ENCODE assay signal across 8 cellular contexts in the genomic region with DNA sequence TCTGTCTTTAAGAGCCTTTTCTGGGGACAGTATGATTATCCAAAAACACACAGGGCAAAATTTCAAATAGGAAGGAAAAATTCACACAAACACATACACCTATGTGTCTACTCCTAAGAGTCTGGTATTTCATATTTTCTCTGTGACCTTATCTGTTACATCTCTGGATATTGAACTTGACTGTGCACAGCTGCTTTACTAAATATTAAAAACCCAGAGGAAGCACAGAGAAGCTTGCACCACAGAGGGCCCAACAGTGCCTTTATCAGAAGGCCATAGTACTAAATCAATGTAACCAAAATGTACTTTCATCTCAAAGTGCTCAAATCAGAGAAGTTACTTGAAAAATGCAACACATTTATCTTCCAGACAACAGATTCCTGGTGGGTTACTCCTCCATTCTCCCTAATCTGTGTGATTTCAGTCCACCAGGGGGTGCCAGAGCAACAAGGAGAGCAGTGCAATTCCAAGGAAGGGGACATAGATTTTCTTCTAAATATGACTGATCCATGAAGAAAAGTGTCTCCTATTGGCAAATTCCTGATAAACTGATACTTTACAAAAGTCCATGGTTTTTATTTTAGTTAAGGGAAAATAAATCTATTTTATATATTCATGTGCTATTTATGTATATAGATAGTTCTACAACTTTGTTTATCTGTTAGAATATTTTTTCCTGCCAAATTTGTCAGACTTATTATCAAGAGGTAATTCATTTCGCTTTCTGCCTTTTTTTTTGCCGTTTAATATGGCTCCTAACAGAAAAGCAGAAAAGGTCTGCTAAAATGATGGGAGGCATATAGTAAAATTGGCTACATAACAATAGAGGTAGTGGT.
DNase-seq lines count a peak whose midpoint lies in the region; ATAC-seq and TF ChIP-seq lines count a peak whose summit lies in the region.

No MANE protein-coding gene starts in this region.

- H3K27ac ChIP-seq in AG04450 (ENCODE audit: low read depth, low read length) (no peak overlapping the region), WERI-Rb-1 (no peak overlapping the region)

- POLR2A ChIA-PET in AG04450 (lab: Yijun Ruan, JAX): no interaction called here

- TF ChIP-seq CTCF in AG04450 (IDR thresholded peaks at IDR 0.05; ENCODE audit: low read depth, low read length) (peak; percentile 91), GM12873 (IDR thresholded peaks at IDR 0.05; ENCODE audit: insufficient read depth, low read depth, low read length, missing control alignments) (peak; percentile 61), WERI-Rb-1 (IDR thresholded peaks at IDR 0.05; ENCODE audit: low read depth, low read length) (peak; percentile 61), glutamatergic neuron (IDR thresholded peaks at IDR 0.05; ENCODE audit: partially characterized antibody, unreplicated experiment) (peak; percentile 91)

- H3K4me3 Mint-ChIP-seq in glutamatergic neuron (ENCODE audit: unreplicated experiment): no peak overlapping the region

- peaks cover 5% of the 10 kb centered on the region for H3K27me3 Mint-ChIP-seq in glutamatergic neuron (ENCODE audit: unreplicated experiment)

- no peaks in the 10 kb centered on the region for H3K36me3 Mint-ChIP-seq in glutamatergic neuron (ENCODE audit: unreplicated experiment)

- no peaks in the 10 kb centered on the region for H3K36me3 ChIP-seq in WERI-Rb-1

- H3K9me3 ChIP-seq in AG04450 (ENCODE audit: control insufficient read depth, insufficient read depth, low read length) (no peaks in the 10 kb centered on the region), WERI-Rb-1 (ENCODE audit: severe bottlenecking) (no peaks in the 10 kb centered on the region)

- H3K4me3 ChIP-seq in AG04450 (ENCODE audit: low read depth, low read length): no peak overlapping the region
- no peak overlapping the region for H3K4me3 ChIP-seq in WERI-Rb-1 (ENCODE audit: low read depth, low read length)

- DNase-seq in AG04450 (ENCODE audit: low read depth, low spot score) (peak; percentile 38), NCI-H2029 treated with DMSO at 0.1 percent for 48 hours (lab: John Stamatoyannopoulos, UW) (peak; percentile 88), WERI-Rb-1 (peak; percentile 69), glutamatergic neuron (peak; percentile 87), pons (ENCODE audit: low spot score) (peak; percentile 80)

- H3K27me3 ChIP-seq in AG04450 (ENCODE audit: control insufficient read depth, insufficient read depth, low read length): no peaks in the 10 kb centered on the region
- H3K27me3 ChIP-seq in WERI-Rb-1 (ENCODE audit: insufficient read depth, low read depth, severe bottlenecking): peaks cover 11% of the 10 kb centered on the region

- peaks cover 2% of the 10 kb centered on the region for H3K9me3 Mint-ChIP-seq in glutamatergic neuron (ENCODE audit: unreplicated experiment)

- ATAC-seq in GM21390 (IDR thresholded peaks at IDR 0.05; ENCODE audit: unreplicated experiment): no peak
- no peak for ATAC-seq in HG02981 (IDR thresholded peaks at IDR 0.05; ENCODE audit: unreplicated experiment)

- peaks cover 27% of the 10 kb centered on the region for H3K4me1 Mint-ChIP-seq in glutamatergic neuron (ENCODE audit: low read depth, unreplicated experiment)

- peak overlapping the region; percentile 54 for H3K27ac Mint-ChIP-seq in glutamatergic neuron (ENCODE audit: unreplicated experiment)

- CTCF ChIA-PET in AG04450 (lab: Charles Lee): interaction anchor here (0.6 to 1.7 kb wide), 7 partner anchors 14 to 782 kb away, joined by 3 to 6 read pairs (median 4); no protein-coding TSS in a partner anchor

Comparison
In these comparisons a context has a peak if more than half of its experiments do, and no peak if none do; other contexts are left out.
1. DNase-seq: peak in every context shown above with its lines; median percentile 88 in NCI-H2029 treated with DMSO at 0.1 percent for 48 hours; 87 in glutamatergic neuron; 80 in pons; 69 in WERI-Rb-1; 38 in AG04450.